ENCODE assay signal across 13 cellular contexts in genomic region chr1:48093147-48093546, GRCh38.
"Had no signal": no experiment of that assay in that cellular context is flagged by ENCODE, and none has a peak within 500 bp of the region (broad histone marks: within the 10 kb centered on the region; RNA-seq: fewer than 3 reads in every experiment).

No MANE protein-coding gene starts in this region.

- H3K4me2 ChIP-seq: smooth muscle cell had no signal

- H3K4me1 ChIP-seq: gastrocnemius medialis, uterus had no signal

- H3K4me1 Mint-ChIP-seq: brain, memory B cell, neural crest cell had no signal

- H3K27ac Mint-ChIP-seq: activated CD4-positive, alpha-beta memory T cell treated with anti-CD3 and anti-CD28 coated beads, Interleukin-2, amount 10 ng/mL, durations not matched to agents 7 days and 5 days; activated CD4-positive, alpha-beta T cell treated with anti-CD3 and anti-CD28 coated beads, Interleukin-2, amount 10 ng/mL, durations not matched to agents 24 days and 14 days; dendritic cell treated with granulocyte-macrophage colony-stimulating factor and Interleukin-4, amounts not matched to agents 40 ng/mL and 50 ng/mL, for 4 days; memory B cell; stimulated activated naive B cell treated with anti-CD40 and anti-IgM and Interleukin-4, amounts not matched to agents 10 μg/mL and 1 μg/mL and 100 μg/mL, for 72 hours; T-helper 17 cell had no signal

- H3K36me3 ChIP-seq: esophagus squamous epithelium, gastrocnemius medialis, uterus had no signal

- H3K9me3 ChIP-seq: esophagus squamous epithelium, gastrocnemius medialis, uterus had no signal

- H3K4me3 Mint-ChIP-seq: activated CD4-positive, alpha-beta memory T cell treated with anti-CD3 and anti-CD28 coated beads, Interleukin-2, amount 10 ng/mL, durations not matched to agents 7 days and 5 days; activated CD4-positive, alpha-beta T cell treated with anti-CD3 and anti-CD28 coated beads, Interleukin-2, amount 10 ng/mL, durations not matched to agents 24 days and 14 days; dendritic cell treated with granulocyte-macrophage colony-stimulating factor and Interleukin-4, amounts not matched to agents 40 ng/mL and 50 ng/mL, for 4 days; neural crest cell had no signal

- H3K36me3 Mint-ChIP-seq: brain; memory B cell; stimulated activated naive B cell treated with anti-CD40 and anti-IgM and Interleukin-4, amounts not matched to agents 10 μg/mL and 1 μg/mL and 100 μg/mL, for 72 hours had no signal

- H3K27ac ChIP-seq: gastrocnemius medialis, uterus had no signal

- DNase-seq: occipital lobe had no signal

- H3K9me3 Mint-ChIP-seq: activated CD4-positive, alpha-beta memory T cell treated with anti-CD3 and anti-CD28 coated beads, Interleukin-2, amount 10 ng/mL, durations not matched to agents 7 days and 5 days; activated CD4-positive, alpha-beta T cell treated with anti-CD3 and anti-CD28 coated beads, Interleukin-2, amount 10 ng/mL, durations not matched to agents 24 days and 14 days; dendritic cell treated with granulocyte-macrophage colony-stimulating factor and Interleukin-4, amounts not matched to agents 40 ng/mL and 50 ng/mL, for 4 days; neural crest cell had no signal

- H3K4me3 ChIP-seq: gastrocnemius medialis, smooth muscle cell, uterus had no signal
